10 cellular contexts compared by ENCODE assay signal in the genomic region with DNA sequence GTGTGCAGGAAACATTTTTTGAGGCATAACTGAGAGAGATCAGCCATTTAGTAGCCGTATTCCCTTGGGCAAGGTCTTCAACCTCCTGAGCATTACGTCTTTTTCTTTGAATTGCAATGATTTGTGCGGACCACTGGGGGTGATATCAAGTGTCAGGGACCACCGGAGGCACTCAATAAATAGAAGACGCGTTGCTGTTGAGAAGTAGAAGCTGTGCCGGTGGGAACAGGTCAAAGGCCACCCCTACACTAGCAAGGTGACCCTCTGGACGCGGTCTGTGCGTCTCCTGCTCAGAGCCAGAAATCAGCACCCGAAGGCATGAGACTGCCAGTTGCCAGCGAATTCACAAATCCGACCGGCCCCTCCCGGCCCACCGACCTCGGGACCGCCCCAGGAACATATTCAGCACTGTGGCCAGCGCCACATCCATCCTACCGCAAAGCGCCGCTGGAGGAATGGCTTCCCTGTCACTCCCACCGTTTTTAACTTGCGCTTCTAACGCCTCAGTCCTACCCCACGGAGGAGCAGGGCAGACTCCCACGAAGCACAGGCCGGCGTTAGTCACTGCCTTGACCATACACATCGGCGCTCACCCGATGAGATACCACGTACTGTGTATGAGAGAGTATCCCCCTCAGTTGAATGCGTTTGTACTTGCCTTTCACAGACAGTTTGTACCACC. TPM values are rescaled to one million over a fixed set of nuclear protein-coding genes. Genes with fewer than 3 reads are reported as not detected.
DNase-seq lines count a peak whose midpoint lies in the region; ATAC-seq and TF ChIP-seq lines count a peak whose summit lies in the region.
"Had no signal": no experiment of that assay in that cellular context is flagged by ENCODE, and none has a peak within 500 bp of the region (broad histone marks: within the 10 kb centered on the region; RNA-seq: fewer than 3 reads in every experiment).

No MANE protein-coding gene starts in this region.

- H3K4me1 ChIP-seq in liver (ENCODE audit: control insufficient read depth in 4 of 4, insufficient read depth in 4 of 4, low read length in 3 of 4): peaks cover 0 to 15% (median 11%) of the 10 kb centered on the region in 4 donors

- ATAC-seq in GM21367 (IDR thresholded peaks at IDR 0.05; ENCODE audit: unreplicated experiment) (no peak), GM21576 (IDR thresholded peaks at IDR 0.05; ENCODE audit: unreplicated experiment) (no peak)

- TF ChIP-seq CTCF in AG10803 (conservative IDR thresholded peaks at IDR 0.05; ENCODE audit: low read length) (no peak), cardiac fibroblast (IDR thresholded peaks at IDR 0.05; ENCODE audit: low read depth, low read length) (no peak), liver (IDR thresholded peaks at IDR 0.05; ENCODE audit: low read depth, low read length, missing input control) (no peak)

- DNase-seq in AG10803 (ENCODE audit: low read depth): peak; percentile 9
- DNase-seq in HT1080 (ENCODE audit: low read depth): peak; percentile 35
- DNase-seq in cardiac fibroblast (ENCODE audit: low read depth in 2 of 2): peak; percentile 39 to 41
- no peak for DNase-seq in COR-L47 (lab: John Stamatoyannopoulos, UW)
- no peak for DNase-seq in DMS153 treated with DMSO at 0.1 percent for 48 hours (lab: John Stamatoyannopoulos, UW; ENCODE audit: unreplicated experiment)

- H3K4me3 ChIP-seq in AG10803 (ENCODE audit: low read length) (no peak overlapping the region), cardiac fibroblast (replicated peaks in 1 of 2; ENCODE audit: low read depth in 2 of 2, low read length in 2 of 2) (no peak overlapping the region), liver (ENCODE audit: low read depth in 1 of 3, low read length in 3 of 3) (peak overlapping the region in 1 of 3 donors; percentile 8)

- H3K9me3 ChIP-seq in liver (ENCODE audit: control insufficient read depth in 4 of 4, low read length in 3 of 4): no peaks in the 10 kb centered on the region

- H3K27ac ChIP-seq in liver (ENCODE audit: low read depth in 1 of 2, low read length in 2 of 2): no peak overlapping the region
- H3K27ac ChIP-seq: HL-60 had no signal

- no peaks in the 10 kb centered on the region for H3K36me3 ChIP-seq in liver (ENCODE audit: control insufficient read depth in 4 of 4, insufficient read depth in 3 of 4, low read depth in 1 of 4, low read length in 3 of 4)

- H3K9ac ChIP-seq in liver (ENCODE audit: low read depth in 1 of 2, low read length in 2 of 2): no peak overlapping the region

- H3K27me3 ChIP-seq in liver (ENCODE audit: control insufficient read depth in 4 of 4, insufficient read depth in 4 of 4, low read length in 3 of 4): peaks cover 0 to 21% (median 14%) of the 10 kb centered on the region in 4 donors

- TF ChIP-seq RAD21 in liver (IDR thresholded peaks at IDR 0.05): no peak

- WGBS in liver: 9% methylated on average over 34 of the region's 34 CpGs

TF ChIP-seq in liver, 16 proteins besides CTCF, POLR2A, EP300 and RAD21:
- TF ChIP-seq TAF1 (conservative IDR thresholded peaks at IDR 0.05) (no peak), SP1 (IDR thresholded peaks at IDR 0.05) (no peak), YY1 (IDR thresholded peaks at IDR 0.05) (peak; percentile 22), HNF4G (IDR thresholded peaks at IDR 0.05) (no peak), FOXA1 (IDR thresholded peaks at IDR 0.05) (no peak), EGR1 (IDR thresholded peaks at IDR 0.05; ENCODE audit: low read depth in 2 of 2) (no peak), FOXA2 (IDR thresholded peaks at IDR 0.05) (no peak), REST (IDR thresholded peaks at IDR 0.05) (peak; percentile 98), GABPA (IDR thresholded peaks at IDR 0.05 in 1 of 2, conservative IDR thresholded peaks at IDR 0.05 in 1 of 2) (no peak)
TF ChIP-seq in liver: peak in this region for 2.

RNA-seq across cellular contexts. Expression of gene GHSR, which starts 1.4 kb away (rescaled TPM):
- total RNA-seq in HT1080 (2014; rRNA removed; shearing (Covaris generic)): not detected in 2 replicates
- polyA plus RNA-seq in HT1080 (2015; cell fraction: cytosol; rRNA removed): not detected in 2 replicates
- not detected in 2 replicates for polyA plus RNA-seq in HT1080 (2015; cell fraction: nucleus; rRNA removed)
- not detected for total RNA-seq in liver
- polyA plus RNA-seq in liver: not detected
- total RNA-seq: T-helper 1 cell treated with Interleukin-12 subunit alpha and Interleukin-12 subunit beta and Interleukin-4 antibody, amounts not matched to agents 30 ng/mL and 1 ng/mL, for 36 hours had no signal

Comparison
In these comparisons a context has a peak if more than half of its experiments do, and no peak if none do; other contexts are left out.
1. DNase-seq: peak in AG10803 (single experiment), HT1080 (single experiment) and cardiac fibroblast (2 of 2); none in COR-L47 (single experiment) and DMS153 treated with DMSO at 0.1 percent for 48 hours (single experiment).